In genomic region chr5:175695161-175696126, GRCh38 we compare ENCODE assay signal across 1 cellular context.
TF ChIP-seq lines count a peak whose summit lies in the region.

No MANE protein-coding gene starts in this region.

TF ChIP-seq in H1, 55 proteins besides CTCF, POLR2A, EP300 and RAD21 (continued from another document):
- TF ChIP-seq MAFK (IDR thresholded peaks at IDR 0.05; ENCODE audit: low read depth, low read length) (no peak), JUND (IDR thresholded peaks at IDR 0.05; ENCODE audit: low read length) (no peak), SUZ12 (IDR thresholded peaks at IDR 0.05; ENCODE audit: low read length) (no peak)
